Comparison of ENCODE assay signal across 8 cellular contexts in genomic region chr18:79068299-79068945, GRCh38. TPM values are rescaled to one million over a fixed set of nuclear protein-coding genes. Genes with fewer than 3 reads are reported as not detected.
DNase-seq lines count a peak whose midpoint lies in the region; ATAC-seq and TF ChIP-seq lines count a peak whose summit lies in the region.

No MANE protein-coding gene starts in this region.

- H3K27ac ChIP-seq in C4-2B, result peak overlapping the region; percentile 85; the same call in 1 of the 2 replicates

- peak overlapping the region; percentile 52 for H3K4me3 ChIP-seq in lower leg skin (ENCODE audit: low read depth, poor library complexity, severe bottlenecking)

- intact Hi-C loops in lower leg skin (cut with DNase I; ENCODE audit: low total_unique reads), result no loop called here

- peaks cover 21% of the 10 kb centered on the region for H3K4me1 Mint-ChIP-seq in brain
- peaks cover 30% of the 10 kb centered on the region for H3K4me1 Mint-ChIP-seq in stimulated activated naive CD8-positive, alpha-beta T cell treated with anti-CD3 and anti-CD28 coated beads, Interleukin-15, amount 100 ng/mL, for 72 hours

- peaks cover 21% of the 10 kb centered on the region for H3K36me3 Mint-ChIP-seq in brain

- peak; percentile 65 for DNase-seq in NCI-H2227 (lab: John Stamatoyannopoulos, UW; ENCODE audit: unreplicated experiment)
- no peak for DNase-seq in lower leg skin (ENCODE audit: low spot score in 2 of 2)
- no peak for DNase-seq in stimulated activated naive CD8-positive, alpha-beta T cell treated with anti-CD3 and anti-CD28 coated beads, Interleukin-15, amount 100 ng/mL, for 72 hours
- no peak for DNase-seq in NCI-H526 (lab: John Stamatoyannopoulos, UW)
- no peak for DNase-seq in retina

- WGBS in lower leg skin, 2 donors, result 21 to 25% methylated on average over 39 to 41 of the region's 51 CpGs

- ATAC-seq in GM21360 (IDR thresholded peaks at IDR 0.05; ENCODE audit: unreplicated experiment), result peak; percentile 29
- peak; percentile 67 for ATAC-seq in stimulated activated naive CD8-positive, alpha-beta T cell treated with anti-CD3 and anti-CD28 coated beads, Interleukin-15, amount 100 ng/mL, for 72 hours

- H3K4me3 Mint-ChIP-seq in brain, result peak overlapping the region; percentile 62 to 91 (median 79)
- H3K4me3 Mint-ChIP-seq in stimulated activated naive CD8-positive, alpha-beta T cell treated with anti-CD3 and anti-CD28 coated beads, Interleukin-15, amount 100 ng/mL, for 72 hours, result peak overlapping the region; percentile 83 to 93

- H3K27me3 Mint-ChIP-seq in brain, result peaks cover 15% of the 10 kb centered on the region
- no peaks in the 10 kb centered on the region for H3K27me3 Mint-ChIP-seq in stimulated activated naive CD8-positive, alpha-beta T cell treated with anti-CD3 and anti-CD28 coated beads, Interleukin-15, amount 100 ng/mL, for 72 hours

- peaks cover 30 to 50% (median 45%) of the 10 kb centered on the region in 5 experiments for H3K9me3 Mint-ChIP-seq in brain
- peaks cover 25 to 31% of the 10 kb centered on the region in 2 donors for H3K9me3 Mint-ChIP-seq in stimulated activated naive CD8-positive, alpha-beta T cell treated with anti-CD3 and anti-CD28 coated beads, Interleukin-15, amount 100 ng/mL, for 72 hours

- TF ChIP-seq CTCF in C4-2B (conservative IDR thresholded peaks at IDR 0.05) (no peak), brain (conservative IDR thresholded peaks at IDR 0.05) (no peak), lower leg skin (IDR thresholded peaks at IDR 0.05) (no peak)

- H3K27ac Mint-ChIP-seq in brain, result peak overlapping the region; percentile 1 to 96 (median 93)
- H3K27ac Mint-ChIP-seq in stimulated activated naive CD8-positive, alpha-beta T cell treated with anti-CD3 and anti-CD28 coated beads, Interleukin-15, amount 100 ng/mL, for 72 hours, result peak overlapping the region; percentile 96 to 99

- TF ChIP-seq POLR2A in lower leg skin (IDR thresholded peaks at IDR 0.05), result peak in 1 of 2 donors; percentile 28

RNA-seq across cellular contexts. Expression of gene ATP9B, which starts 0.8 kb away (rescaled TPM):
- 17.8 TPM for polyA plus RNA-seq in brain (ENCODE audit: insufficient read depth, low read depth, low replicate concordance)
- 10 to 100 TPM; 19.9 to 39.9 (median 26.0) TPM for total RNA-seq in lower leg skin
